ENCODE assay signal across 8 cellular contexts in genomic region chrX:48597353-48598264, GRCh38. TPM values are rescaled to one million over a fixed set of nuclear protein-coding genes. Genes with fewer than 3 reads are reported as not detected.
A peak's percentile ranks its signal among the peaks of the same experiment; 100 is the strongest.
DNase-seq lines count a peak whose midpoint lies in the region; ATAC-seq and TF ChIP-seq lines count a peak whose summit lies in the region.

WDR13 (plus strand) TSS chrX:48597492; CDS start chrX:48597997, 505 bp downstream.

- H3K36me3 Mint-ChIP-seq in activated naive CD4-positive, alpha-beta T cell treated with anti-CD3 and anti-CD28 coated beads, Interleukin-2, amount 50 U/mL, for 72 hours: no peaks in the 10 kb centered on the region

- DNase-seq in GF-D8 (lab: John Stamatoyannopoulos, UW): peak; percentile 61
- DNase-seq in HFF-Myc (ENCODE audit: extremely low read depth, low read depth): peak; percentile 71
- DNase-seq in NCI-H1105 (lab: John Stamatoyannopoulos, UW): peak; percentile 74
- DNase-seq in SKM-1 (lab: John Stamatoyannopoulos, UW; ENCODE audit: unreplicated experiment): peak; percentile 43
- peak; percentile 84 to 93 for DNase-seq in activated naive CD4-positive, alpha-beta T cell treated with anti-CD3 and anti-CD28 coated beads, Interleukin-2, amount 50 U/mL, for 72 hours (ENCODE audit: low spot score in 2 of 2)
- peak; percentile 87 for DNase-seq in globus pallidus (ENCODE audit: low spot score)
- DNase-seq in nucleus accumbens (lab: John Stamatoyannopoulos, UW): peak; percentile 12 to 91 (median 81)
- peak; percentile 86 for DNase-seq in superior temporal gyrus (ENCODE audit: extremely low spot score)

- H3K27ac Mint-ChIP-seq in activated naive CD4-positive, alpha-beta T cell treated with anti-CD3 and anti-CD28 coated beads, Interleukin-2, amount 50 U/mL, for 72 hours: peak within 1 kb of the TSS; percentile 97 to 99

- peak within 1 kb of the TSS; percentile 62 for H3K4me3 ChIP-seq in HFF-Myc (replicated peaks; ENCODE audit: low read depth, low read length)

- peak; percentile 93 to 94 for ATAC-seq in activated naive CD4-positive, alpha-beta T cell treated with anti-CD3 and anti-CD28 coated beads, Interleukin-2, amount 50 U/mL, for 72 hours

- no peaks in the 10 kb centered on the region for H3K9me3 Mint-ChIP-seq in activated naive CD4-positive, alpha-beta T cell treated with anti-CD3 and anti-CD28 coated beads, Interleukin-2, amount 50 U/mL, for 72 hours

- no peak for TF ChIP-seq CTCF in HFF-Myc (IDR thresholded peaks at IDR 0.05; ENCODE audit: low read depth, low read length, missing control alignments)

RNA-seq across cellular contexts. Expression of gene WDR13, which starts in this region (rescaled TPM):
- total RNA-seq in activated naive CD4-positive, alpha-beta T cell treated with anti-CD3 and anti-CD28 coated beads, Interleukin-2, amount 50 U/mL, for 72 hours: 10 to 100 TPM; 52.8 to 58.5 TPM

Comparison
In these comparisons a context has a peak if more than half of its experiments do, and no peak if none do; other contexts are left out.
1. Peak in every context shown above with its lines: DNase-seq, ATAC-seq and H3K4me3 ChIP-seq.